Comparison of ENCODE assay signal across 19 cellular contexts in genomic region chr15:89566621-89567294, GRCh38. TPM values are rescaled to one million over a fixed set of nuclear protein-coding genes. Genes with fewer than 3 reads are reported as not detected.
DNase-seq lines count a peak whose midpoint lies in the region; ATAC-seq, FAIRE-seq and TF ChIP-seq lines count a peak whose summit lies in the region.
"Had no signal": no experiment of that assay in that cellular context is flagged by ENCODE, and none has a peak within 500 bp of the region (broad histone marks: within the 10 kb centered on the region; RNA-seq: fewer than 3 reads in every experiment).

No MANE protein-coding gene starts in this region.

- H3K4me2 ChIP-seq in A549 (no peak overlapping the region), GM23248 (ENCODE audit: unreplicated experiment) (no peak overlapping the region), H1 (ENCODE audit: insufficient read depth in 1 of 2, low read depth in 2 of 2, low read length in 2 of 2) (no peak overlapping the region)

- CTCF ChIA-PET in A549 (lab: Yijun Ruan, JAX): interaction anchor here (0.8 to 8.6 kb wide), 7 partner anchors 12 to 209 kb away, joined by 3 to 60 read pairs (median 4); partner anchors contain the start of gene RHCG
- CTCF ChIA-PET in H1 (lab: Charles Lee; ENCODE audit: partially characterized antibody): interaction anchor here (0.6 to 3.0 kb wide), 8 partner anchors 12 to 231 kb away, joined by 3 to 14 read pairs (median 4); no protein-coding TSS in a partner anchor

- no peak overlapping the region for H2BK15ac ChIP-seq in H1 (ENCODE audit: low read length)

- H3K23me2 ChIP-seq in H1 (ENCODE audit: low read depth, low read length): no peaks in the 10 kb centered on the region

- H3K4ac ChIP-seq in H1 (replicated peaks; ENCODE audit: insufficient read length, low read depth, low read length): no peak overlapping the region

- no peak overlapping the region for H2AK5ac ChIP-seq in H1 (ENCODE audit: low read depth, low read length)

- POLR2A ChIA-PET in A549 (lab: Yijun Ruan, JAX): interaction anchor here (1.2 kb wide), 1 partner anchor 8 kb away, joined by 7 read pairs; the partner anchor contains the start of gene TICRR
- POLR2A ChIA-PET in H1 (lab: Charles Lee; ENCODE audit: partially characterized antibody): interaction anchor here (1.1 to 1.8 kb wide), 2 partner anchors 8 to 9 kb away, joined by 4 to 7 read pairs; partner anchors contain the start of gene TICRR

- no peaks in the 10 kb centered on the region for H3K79me1 ChIP-seq in H1 (ENCODE audit: low read depth, low read length)

- ATAC-seq in A549: no peak
- ATAC-seq in GM21529 (IDR thresholded peaks at IDR 0.05; ENCODE audit: unreplicated experiment): no peak

- FAIRE-seq in A549 (lab: Jason Lieb, UNC) (no peak), H1 (lab: Jason Lieb, UNC) (no peak)
- FAIRE-seq: D721Med, G401.6, GM12891 had no signal

- no peaks in the 10 kb centered on the region for H3K9me2 ChIP-seq in GM23248 (ENCODE audit: insufficient read depth)

- TF ChIP-seq CTCF in A549 (IDR thresholded peaks at IDR 0.05) (no peak), H1 (IDR thresholded peaks at IDR 0.05; ENCODE audit: control extremely low read depth in 1 of 3, insufficient read depth in 1 of 3, low read depth in 1 of 3, low read length in 3 of 3) (no peak), mesothelial cell of epicardium (IDR thresholded peaks at IDR 0.05; ENCODE audit: unreplicated experiment) (no peak)

- no peak overlapping the region for H3K18ac ChIP-seq in H1 (ENCODE audit: extremely low read depth, low read length)

- H3K9ac ChIP-seq in GM23248: no peak overlapping the region
- H3K9ac ChIP-seq in H1 (replicated peaks in 1 of 4; ENCODE audit: extremely low read depth in 1 of 4, low read depth in 3 of 4, low read length in 3 of 4): no peak overlapping the region

- TF ChIP-seq POLR2A in A549 (IDR thresholded peaks at IDR 0.05; ENCODE audit: low read length) (no peak), H1 (IDR thresholded peaks at IDR 0.05; ENCODE audit: control extremely low read depth in 1 of 2, low read depth in 2 of 2, low read length in 2 of 2) (no peak)

- H3K4me3 ChIP-seq in A549 (no peak overlapping the region), GM23248 (no peak overlapping the region), H1 (ENCODE audit: extremely low read depth in 1 of 4, insufficient read depth in 2 of 4, low read depth in 3 of 4, low read length in 4 of 4) (no peak overlapping the region)

- H3K14ac ChIP-seq in H1 (ENCODE audit: insufficient read length): no peak overlapping the region

- H4K20me1 ChIP-seq in GM23248 (ENCODE audit: insufficient read depth) (no peaks in the 10 kb centered on the region), H1 (replicated peaks in 1 of 2; ENCODE audit: control insufficient read depth in 1 of 2, insufficient read depth in 2 of 2, low read length in 2 of 2) (no peaks in the 10 kb centered on the region)

- no peak overlapping the region for H2BK12ac ChIP-seq in H1 (ENCODE audit: low read depth, low read length)

- peaks cover 2% of the 10 kb centered on the region for H3K4me1 Mint-ChIP-seq in mesothelial cell of epicardium
- H3K4me1 Mint-ChIP-seq: CD4-positive, alpha-beta memory T cell had no signal

- H3F3A ChIP-seq in GM23248 (ENCODE audit: insufficient read depth): no peaks in the 10 kb centered on the region

- no peak overlapping the region for H4K91ac ChIP-seq in H1 (replicated peaks; ENCODE audit: insufficient read length, low read length)

- no peak overlapping the region for H4K8ac ChIP-seq in H1 (ENCODE audit: extremely low read depth, insufficient read depth, low read length)

- no peaks in the 10 kb centered on the region for H3K36me3 ChIP-seq in GM23248 (ENCODE audit: low read depth)
- H3K36me3 ChIP-seq in H1 (ENCODE audit: control insufficient read depth in 2 of 4, insufficient read depth in 4 of 4, low read length in 3 of 4): no peaks in the 10 kb centered on the region
- H3K36me3 ChIP-seq: BE2C had no signal

- peaks cover 7% of the 10 kb centered on the region; the same call in 2 of the 3 replicates for H3K9me3 ChIP-seq in A549
- no peaks in the 10 kb centered on the region for H3K9me3 ChIP-seq in GM23248 (ENCODE audit: low read depth)
- H3K9me3 ChIP-seq in H1 (ENCODE audit: insufficient read depth in 2 of 2, low read depth in 1 of 2, low read length in 1 of 2): no peaks in the 10 kb centered on the region; a peak in 1 of 4 replicates
- H3K9me3 ChIP-seq: BE2C had no signal

- H3K23ac ChIP-seq in H1 (ENCODE audit: insufficient read length): no peak overlapping the region

- TF ChIP-seq RAD21 in A549 (conservative IDR thresholded peaks at IDR 0.05 in 1 of 2, IDR thresholded peaks at IDR 0.05 in 1 of 2) (no peak), H1 (IDR thresholded peaks at IDR 0.05 in 1 of 2, conservative IDR thresholded peaks at IDR 0.05 in 1 of 2; ENCODE audit: low read depth in 2 of 2, low read length in 2 of 2) (no peak)

- DNase-seq in A549 (ENCODE audit: low read depth in 1 of 2, low spot score in 1 of 2) (no peak), GM23248 (no peak), H1 (ENCODE audit: low read depth in 1 of 2, low spot score in 2 of 2) (no peak), mesothelial cell of epicardium (ENCODE audit: low spot score in 2 of 2, unreplicated experiment in 2 of 2) (no peak), cerebellum (ENCODE audit: low spot score) (no peak), MV-4-11 (lab: John Stamatoyannopoulos, UW) (no peak)
- no peak for DNase-seq in activated CD4-positive, alpha-beta T cell treated with anti-CD3 and anti-CD28 coated beads for 4 hours
- DNase-seq: BE2C; CD4-positive, alpha-beta memory T cell; DMS153; DMS79 treated with DMSO at 0.1 percent for 48 hours; EL; HCEC 1CT; HFFc6 had no signal

- H3K27ac Mint-ChIP-seq in mesothelial cell of epicardium: peak overlapping the region; percentile 7
- H3K27ac Mint-ChIP-seq: CD4-positive, alpha-beta memory T cell; HFFc6 had no signal

- H3K9me3 Mint-ChIP-seq in mesothelial cell of epicardium: peaks cover 14% of the 10 kb centered on the region

- no peak overlapping the region for H3K56ac ChIP-seq in H1 (replicated peaks; ENCODE audit: insufficient read length, low read depth, low read length)

- no peak overlapping the region for H3K27ac ChIP-seq in A549
- H3K27ac ChIP-seq in GM23248: no peak overlapping the region
- no peak overlapping the region for H3K27ac ChIP-seq in H1 (ENCODE audit: low read depth, low read length)
- H3K27ac ChIP-seq: C4-2B had no signal

- no peak overlapping the region for H3K4me3 Mint-ChIP-seq in mesothelial cell of epicardium
- H3K4me3 Mint-ChIP-seq: CD4-positive, alpha-beta memory T cell; HFFc6 had no signal

- in situ Hi-C loops in GM23248 (cut with MboI): no loop called here

- no peak overlapping the region for H2BK120ac ChIP-seq in H1 (replicated peaks; ENCODE audit: low read depth, low read length)

- H3K36me3 Mint-ChIP-seq in mesothelial cell of epicardium: no peaks in the 10 kb centered on the region
- H3K36me3 Mint-ChIP-seq: CD4-positive, alpha-beta memory T cell had no signal

- no peaks in the 10 kb centered on the region; the same call in none of the 2 replicates for H3K27me3 ChIP-seq in GM23248 (replicated peaks; ENCODE audit: insufficient read depth)
- H3K27me3 ChIP-seq in H1 (replicated peaks in 1 of 4; ENCODE audit: control insufficient read depth in 3 of 4, extremely low read depth in 1 of 4, insufficient read depth in 3 of 4, low read length in 3 of 4): no peaks in the 10 kb centered on the region
- H3K27me3 ChIP-seq: BE2C had no signal

- H3K4me1 ChIP-seq in A549 (no peaks in the 10 kb centered on the region), GM23248 (ENCODE audit: insufficient read depth) (no peaks in the 10 kb centered on the region), H1 (replicated peaks in 1 of 4; ENCODE audit: control insufficient read depth in 3 of 4, insufficient read depth in 4 of 4, low read length in 3 of 4) (no peaks in the 10 kb centered on the region; a peak in 1 of 7 replicates)
- H3K4me1 ChIP-seq: BE2C had no signal

- H3K27me3 Mint-ChIP-seq in mesothelial cell of epicardium (ENCODE audit: low read depth): peaks cover 9% of the 10 kb centered on the region

- H2BK20ac ChIP-seq in H1 (ENCODE audit: low read length): no peak overlapping the region

- WGBS in A549 (ENCODE audit: missing lambda C conversion rate): 67% methylated on average over 5 of the region's 5 CpGs
- 61 to 64% methylated on average over 5 of the region's 5 CpGs for WGBS in GM23248 (ENCODE audit: low coverage in 1 of 2, low lambda C conversion rate in 2 of 2, missing lambda C conversion rate in 2 of 2), 2 experiments
- 92% methylated on average over 5 of the region's 5 CpGs; no CpG with 5 or more reads in 1 of the 2 experiments for WGBS in H1 (ENCODE audit: extremely low coverage in 1 of 2, insufficient coverage in 1 of 2, insufficient read length in 1 of 2, insufficient replicate concordance in 2 of 2, low coverage in 1 of 2, low lambda C conversion rate in 2 of 2, missing lambda C conversion rate in 1 of 2), 2 experiments

- no peak overlapping the region for H4K5ac ChIP-seq in H1 (ENCODE audit: insufficient read length, low read depth, low read length)

- no peak overlapping the region for H2BK5ac ChIP-seq in H1 (ENCODE audit: low read depth, low read length)

- TF ChIP-seq EP300 in A549 (IDR thresholded peaks at IDR 0.05) (no peak), H1 (IDR thresholded peaks at IDR 0.05; ENCODE audit: borderline replicate concordance in 1 of 2, low read depth in 2 of 2, low read length in 2 of 2) (no peak)

- H2AFZ ChIP-seq in GM23248 (peak overlapping the region; percentile 38), H1 (ENCODE audit: low read length) (peak overlapping the region; percentile 86; the same call in 1 of the 2 replicates)

- H3K79me2 ChIP-seq in GM23248 (ENCODE audit: insufficient read depth) (no peaks in the 10 kb centered on the region), H1 (ENCODE audit: control insufficient read depth in 1 of 2, insufficient read depth in 2 of 2, low read length in 2 of 2) (no peaks in the 10 kb centered on the region)

RNA-seq across cellular contexts. Expression of gene TICRR, which starts 8.5 kb away (rescaled TPM):
- polyA plus RNA-seq in A549 (2011; rRNA removed): 7.8 and 9.4 TPM in 2 replicates
- 9.0 and 11.2 TPM in 2 replicates for polyA plus RNA-seq in A549 (2012; cell fraction: cytosol; rRNA removed)
- 32.5 and 33.7 TPM in 2 replicates for polyA plus RNA-seq in A549 (2012; cell fraction: nucleus; rRNA removed)
- 10.4 to 11.6 TPM (median 11.3 TPM) in 3 replicates for polyA plus RNA-seq in A549 (2017; fragmentation: RNase III; extraction: RNeasy Plus Mini Kit Qiagen cat#74134 plus additional on column Dnase treatment)
- 18.4 and 23.8 TPM in 2 replicates for polyA minus RNA-seq in A549 (2011; rRNA and poly(A)+ RNA removed)
- 2.3 and 2.4 TPM in 2 replicates for total RNA-seq in GM23248 (2014; rRNA removed; shearing (Covaris generic))
- polyA plus RNA-seq in GM23248 (2016; fragmentation: Nextera tagmentation; extraction: Ambion mirVana): 1.2 and 1.3 TPM in 2 replicates
- 34.8 and 37.3 TPM in 2 replicates for total RNA-seq in H1 (2021; fragmentation: NEBNext Ultra II Directional; extraction: Animal tissue kit (Norgen Biotek cat#: 25700))
- polyA plus RNA-seq in H1 (2011; rRNA removed): 13.1 and 15.9 TPM in 2 replicates
- 11.5 TPM for polyA plus RNA-seq in H1 (2011; cell fraction: cytosol; rRNA removed)
- 33.1 TPM for polyA plus RNA-seq in H1 (2011; cell fraction: nucleus; rRNA removed)
- 20.9 to 25.2 TPM (median 21.8 TPM) in 4 replicates for polyA plus RNA-seq in H1 (2012, experiment 1 of 2)
- 7.1 TPM for polyA plus RNA-seq in H1 (2012, experiment 2 of 2)
- polyA plus RNA-seq in H1 (2013, experiment 1 of 2): 16.6 TPM
- 15.2 TPM for polyA plus RNA-seq in H1 (2013, experiment 2 of 2)
- polyA minus RNA-seq in H1 (2011; rRNA and poly(A)+ RNA removed): 40.4 and 45.5 TPM in 2 replicates
- polyA minus RNA-seq in H1 (2011; cell fraction: cytosol; rRNA and poly(A)+ RNA removed): 20.3 TPM
- polyA minus RNA-seq in H1 (2011; cell fraction: nucleus; rRNA and poly(A)+ RNA removed): 49.5 TPM
- 9.1 to 10.2 TPM (median 9.9 TPM) in 3 replicates for total RNA-seq in mesothelial cell of epicardium
- 5.7 TPM for total RNA-seq in cerebellum

Comparison
In these comparisons a context has a peak if more than half of its experiments do, and no peak if none do; other contexts are left out.
1. Of the 18 proteins assayed by ChIP-seq in both H1 and A549: peak only in H1: none; only in A549: USF2; in both: none; in neither: 17.